Comparison of ENCODE assay signal across 9 cellular contexts in the genomic region with DNA sequence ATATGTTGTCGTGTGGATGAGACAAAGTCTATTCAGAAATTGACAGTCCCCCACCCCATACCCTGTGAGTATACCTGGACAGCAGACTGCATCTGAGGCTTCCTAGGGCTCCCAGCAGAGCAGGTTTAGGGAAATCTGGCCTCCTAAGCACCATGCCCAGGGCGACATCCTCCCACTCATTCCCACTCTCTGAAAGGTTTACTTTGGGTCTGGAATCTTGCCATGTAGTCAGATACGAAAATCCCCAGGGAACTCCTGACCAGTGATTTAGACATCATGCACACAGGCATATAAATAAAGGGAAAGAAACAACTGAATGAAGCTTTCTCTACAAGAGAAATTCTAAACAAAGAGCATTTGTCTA. TPM values are rescaled to one million over a fixed set of nuclear protein-coding genes. Genes with fewer than 3 reads are reported as not detected.
DNase-seq lines count a peak whose midpoint lies in the region; ATAC-seq, FAIRE-seq and TF ChIP-seq lines count a peak whose summit lies in the region.
"Had no signal": no experiment of that assay in that cellular context is flagged by ENCODE, and none has a peak within 500 bp of the region (broad histone marks: within the 10 kb centered on the region; RNA-seq: fewer than 3 reads in every experiment).

No MANE protein-coding gene starts in this region.

- peak overlapping the region; percentile 75; the same call in 1 of the 2 replicates for H3K9ac ChIP-seq in SK-N-SH

- H3K4me3 ChIP-seq in SK-N-SH (ENCODE audit: low read depth in 2 of 2, low read length in 1 of 2) = peak overlapping the region; percentile 66 to 72
- H3K4me3 ChIP-seq in adrenal gland = peak overlapping the region in 1 of 4 donors; percentile 77

- H3K36me3 ChIP-seq in SK-N-SH (replicated peaks in 1 of 2; ENCODE audit: control insufficient read depth in 1 of 2, insufficient read depth in 2 of 2, low read length in 1 of 2) (no peaks in the 10 kb centered on the region), adrenal gland (replicated peaks in 1 of 2) (no peaks in the 10 kb centered on the region)

- H3K9me3 Mint-ChIP-seq in stimulated activated effector memory CD8-positive, alpha-beta T cell treated with anti-CD3 and anti-CD28 coated beads, Interleukin-12 subunit alpha, Interleukin-12 subunit beta, amount 100 ng/mL, for 72 hours = no peaks in the 10 kb centered on the region
- H3K9me3 Mint-ChIP-seq: activated CD4-positive, alpha-beta T cell treated with anti-CD3 and anti-CD28 coated beads, Interleukin-2, amount 10 ng/mL, durations not matched to agents 24 days and 14 days had no signal

- no peaks in the 10 kb centered on the region for H3F3A ChIP-seq in SK-N-SH (replicated peaks; ENCODE audit: insufficient read depth)

- POLR2A ChIA-PET in SK-N-SH (lab: Yijun Ruan, JAX) = interaction anchor here (0.6 kb wide), 1 partner anchor 64 kb away, joined by 3 read pairs; no protein-coding TSS in a partner anchor

- no peaks in the 10 kb centered on the region for H4K20me1 ChIP-seq in SK-N-SH (ENCODE audit: insufficient read depth)

- DNase-seq in HTR-8/SVneo (ENCODE audit: insufficient read length, low spot score) (peak; percentile 13), SK-N-SH (peak; percentile 51), left ventricle myocardium superior (no peak), adrenal gland (no peak)
- no peak for DNase-seq in stimulated activated effector memory CD8-positive, alpha-beta T cell treated with anti-CD3 and anti-CD28 coated beads, Interleukin-12 subunit alpha, Interleukin-12 subunit beta, amount 100 ng/mL, for 72 hours (ENCODE audit: low spot score in 2 of 2)
- DNase-seq in stimulated activated naive CD4-positive, alpha-beta T cell (lab: John Stamatoyannopoulos, UW) = no peak
- DNase-seq: activated CD4-positive, alpha-beta T cell treated with anti-CD3 and anti-CD28 coated beads, Interleukin-2, amount 10 ng/mL, durations not matched to agents 24 days and 14 days had no signal

- TF ChIP-seq EP300 in SK-N-SH (IDR thresholded peaks at IDR 0.05; ENCODE audit: borderline replicate concordance in 1 of 2, low read depth in 1 of 2, low read length in 1 of 2) = no peak

- ATAC-seq in left ventricle myocardium superior = peak; percentile 49
- peak; percentile 28 for ATAC-seq in stimulated activated effector memory CD8-positive, alpha-beta T cell treated with anti-CD3 and anti-CD28 coated beads, Interleukin-12 subunit alpha, Interleukin-12 subunit beta, amount 100 ng/mL, for 72 hours
- ATAC-seq in GM18498 (IDR thresholded peaks at IDR 0.05; ENCODE audit: unreplicated experiment) = no peak
- ATAC-seq in GM18873 (IDR thresholded peaks at IDR 0.05; ENCODE audit: low FRiP score, unreplicated experiment) = no peak

- TF ChIP-seq POLR2A in adrenal gland (IDR thresholded peaks at IDR 0.05) = no peak

- peak overlapping the region; percentile 85 for H2AFZ ChIP-seq in SK-N-SH (ENCODE audit: low read depth)

- H3K9me3 ChIP-seq in SK-N-SH (no peaks in the 10 kb centered on the region), adrenal gland (replicated peaks in 1 of 3) (no peaks in the 10 kb centered on the region)

- no peak overlapping the region for H3K4me3 Mint-ChIP-seq in stimulated activated effector memory CD8-positive, alpha-beta T cell treated with anti-CD3 and anti-CD28 coated beads, Interleukin-12 subunit alpha, Interleukin-12 subunit beta, amount 100 ng/mL, for 72 hours
- H3K4me3 Mint-ChIP-seq: activated CD4-positive, alpha-beta T cell treated with anti-CD3 and anti-CD28 coated beads, Interleukin-2, amount 10 ng/mL, durations not matched to agents 24 days and 14 days had no signal

- H3K4me2 ChIP-seq in SK-N-SH = peak overlapping the region; percentile 82

- CTCF ChIA-PET in SK-N-SH (lab: Yijun Ruan, JAX) = interaction anchor here (0.9 to 1.3 kb wide), 2 partner anchors 10 to 272 kb away, joined by 4 to 5 read pairs; no protein-coding TSS in a partner anchor

- no peaks in the 10 kb centered on the region for H3K9me2 ChIP-seq in SK-N-SH

- H3K79me2 ChIP-seq in SK-N-SH (ENCODE audit: insufficient read depth) = peaks cover 6% of the 10 kb centered on the region

- H3K27ac Mint-ChIP-seq in stimulated activated effector memory CD8-positive, alpha-beta T cell treated with anti-CD3 and anti-CD28 coated beads, Interleukin-12 subunit alpha, Interleukin-12 subunit beta, amount 100 ng/mL, for 72 hours = no peak overlapping the region
- H3K27ac Mint-ChIP-seq: activated CD4-positive, alpha-beta T cell treated with anti-CD3 and anti-CD28 coated beads, Interleukin-2, amount 10 ng/mL, durations not matched to agents 24 days and 14 days had no signal

- no peaks in the 10 kb centered on the region for H3K36me3 Mint-ChIP-seq in stimulated activated effector memory CD8-positive, alpha-beta T cell treated with anti-CD3 and anti-CD28 coated beads, Interleukin-12 subunit alpha, Interleukin-12 subunit beta, amount 100 ng/mL, for 72 hours

- H3K27me3 ChIP-seq in SK-N-SH (ENCODE audit: insufficient read depth) = no peaks in the 10 kb centered on the region
- peaks cover 4% of the 10 kb centered on the region for H3K27me3 ChIP-seq in adrenal gland

- WGBS in SK-N-SH (ENCODE audit: low lambda C conversion rate) = 22% methylated on average over 3 of the region's 3 CpGs
- WGBS in adrenal gland, 4 donors = 20 to 32% (median 27%) methylated on average over 3 of the region's 3 CpGs

- TF ChIP-seq RAD21 in SK-N-SH (IDR thresholded peaks at IDR 0.05; ENCODE audit: low read length) = no peak

- TF ChIP-seq CTCF in SK-N-SH (IDR thresholded peaks at IDR 0.05) (no peak), adrenal gland (IDR thresholded peaks at IDR 0.05) (no peak)

- intact Hi-C loops in left ventricle myocardium superior (cut with micrococcal nuclease) (no loop called here), adrenal gland (cut with DNase I) (no loop called here)

- H3K4me1 ChIP-seq in SK-N-SH (ENCODE audit: control insufficient read depth in 1 of 2, insufficient read depth in 2 of 2, low read depth in 1 of 2, low read length in 1 of 2) = peaks cover 0 to 9% of the 10 kb centered on the region in 2 experiments; a peak in 1 of 4 replicates
- peaks cover 0 to 5% of the 10 kb centered on the region in 2 donors for H3K4me1 ChIP-seq in adrenal gland (replicated peaks in 1 of 2)

- FAIRE-seq in HTR-8/SVneo (lab: Jason Lieb, UNC) = no peak

- no peaks in the 10 kb centered on the region for H3K4me1 Mint-ChIP-seq in stimulated activated effector memory CD8-positive, alpha-beta T cell treated with anti-CD3 and anti-CD28 coated beads, Interleukin-12 subunit alpha, Interleukin-12 subunit beta, amount 100 ng/mL, for 72 hours
- H3K4me1 Mint-ChIP-seq: activated CD4-positive, alpha-beta T cell treated with anti-CD3 and anti-CD28 coated beads, Interleukin-2, amount 10 ng/mL, durations not matched to agents 24 days and 14 days had no signal

- H3K27ac ChIP-seq in SK-N-SH (ENCODE audit: low read depth in 2 of 2, low read length in 1 of 2) (peak overlapping the region in 1 of 2 experiments; percentile 42; a peak in 1 of 4 replicates), adrenal gland (peak overlapping the region in 1 of 5 donors; percentile 84)

TF ChIP-seq in SK-N-SH, 30 proteins besides CTCF, POLR2A, EP300 and RAD21:
- TF ChIP-seq RFX5 (IDR thresholded peaks at IDR 0.05; ENCODE audit: low read length) (no peak), USF1 (IDR thresholded peaks at IDR 0.05; ENCODE audit: borderline replicate concordance, low read depth) (no peak), NFIC (IDR thresholded peaks at IDR 0.05; ENCODE audit: borderline replicate concordance) (no peak), FOXJ3 (CRISPR knock-in tag; IDR thresholded peaks at IDR 0.05) (no peak), MEF2A (IDR thresholded peaks at IDR 0.05; ENCODE audit: borderline replicate concordance, low read depth) (no peak), FOXM1 (IDR thresholded peaks at IDR 0.05; ENCODE audit: low read depth) (no peak), TEAD4 (IDR thresholded peaks at IDR 0.05; ENCODE audit: borderline replicate concordance, insufficient read depth) (no peak), YY1 (IDR thresholded peaks at IDR 0.05; ENCODE audit: low read depth) (no peak), TAF1 (IDR thresholded peaks at IDR 0.05; ENCODE audit: borderline replicate concordance, low read depth, low read length) (no peak), ELF1 (IDR thresholded peaks at IDR 0.05) (no peak), TCF12 (IDR thresholded peaks at IDR 0.05) (no peak), ZBTB33 (IDR thresholded peaks at IDR 0.05; ENCODE audit: borderline replicate concordance, low read depth) (no peak), RXRA (IDR thresholded peaks at IDR 0.05; ENCODE audit: borderline replicate concordance, low read depth) (no peak)

RNA-seq across cellular contexts. Expression of gene NALCN, which starts 0.7 kb away (rescaled TPM):
- polyA plus RNA-seq in SK-N-SH (2012; rRNA removed) = 3.0 and 4.5 TPM in 2 replicates
- polyA plus RNA-seq in SK-N-SH (2012; cell fraction: cytosol; rRNA removed) = 4.4 TPM in 2 replicates
- 3.2 and 5.1 TPM in 2 replicates for polyA plus RNA-seq in SK-N-SH (2012; cell fraction: nucleus; rRNA removed)
- 7.9 TPM for total RNA-seq in left ventricle myocardium superior
- 1 to 10 TPM; 1.4 to 8.3 (median 3.1) TPM for total RNA-seq in adrenal gland
- 1 to 10 TPM; 2.2 to 5.7 (median 5.6) TPM for polyA plus RNA-seq in adrenal gland
- total RNA-seq: activated CD4-positive, alpha-beta T cell treated with anti-CD3 and anti-CD28 coated beads, Interleukin-2, amount 10 ng/mL, durations not matched to agents 24 days and 14 days had no signal

RNA-seq across cellular contexts. Expression of gene ITGBL1, which starts 35.5 kb away (rescaled TPM):
- polyA plus RNA-seq in SK-N-SH (2012; rRNA removed) (78.7 and 90.0 TPM in 2 replicates), adrenal gland (1 to 10 TPM; 4.9 to 8.3 (median 6.3) TPM)
- polyA plus RNA-seq in SK-N-SH (2012; cell fraction: cytosol; rRNA removed) = 114 and 131 TPM in 2 replicates
- polyA plus RNA-seq in SK-N-SH (2012; cell fraction: nucleus; rRNA removed) = 52.8 and 78.7 TPM in 2 replicates
- total RNA-seq in left ventricle myocardium superior (3.1 TPM), adrenal gland (1 to 10 TPM; 2.1 to 7.9 (median 4.5) TPM)
- total RNA-seq: activated CD4-positive, alpha-beta T cell treated with anti-CD3 and anti-CD28 coated beads, Interleukin-2, amount 10 ng/mL, durations not matched to agents 24 days and 14 days had no signal

Comparison
In these comparisons a context has a peak if more than half of its experiments do, and no peak if none do; other contexts are left out.
1. DNase-seq: peak in HTR-8/SVneo (single experiment) and SK-N-SH (single experiment); none in left ventricle myocardium superior (single experiment), stimulated activated effector memory CD8-positive, alpha-beta T cell treated with anti-CD3 and anti-CD28 coated beads, Interleukin-12 subunit alpha, Interleukin-12 subunit beta, amount 100 ng/mL, for 72 hours (0 of 2), adrenal gland (0 of 7) and stimulated activated naive CD4-positive, alpha-beta T cell (0 of 6).
2. ATAC-seq: peak in left ventricle myocardium superior (single experiment) and stimulated activated effector memory CD8-positive, alpha-beta T cell treated with anti-CD3 and anti-CD28 coated beads, Interleukin-12 subunit alpha, Interleukin-12 subunit beta, amount 100 ng/mL, for 72 hours (single experiment); none in GM18498 (single experiment) and GM18873 (single experiment).